Comparison of ENCODE assay signal across 34 cellular contexts in the genomic region with DNA sequence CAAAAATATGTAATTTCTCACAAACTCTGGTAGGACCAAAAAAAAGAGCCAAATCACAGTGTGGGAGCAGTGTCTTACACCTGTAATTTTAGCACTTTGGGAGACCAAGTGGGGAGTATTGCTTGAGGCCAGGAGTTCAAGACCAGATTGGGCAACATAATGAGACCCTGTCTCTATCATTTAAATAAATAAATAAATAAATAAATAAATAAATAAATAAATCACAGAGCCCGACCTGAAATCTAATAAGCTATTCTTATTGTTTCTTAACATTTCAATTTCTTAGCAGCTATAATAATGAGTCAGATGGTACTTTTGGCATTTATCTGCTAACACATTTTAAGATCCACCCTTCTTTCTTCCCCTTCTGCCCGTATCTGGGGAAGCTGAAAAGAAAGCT.
"Had no signal": no experiment of that assay in that cellular context is flagged by ENCODE, and none has a peak within 500 bp of the region (broad histone marks: within the 10 kb centered on the region; RNA-seq: fewer than 3 reads in every experiment).

No MANE protein-coding gene starts in this region.

- H3K27me3 ChIP-seq: adrenal gland, body of pancreas, brain microvascular endothelial cell, breast epithelium had no signal

- H3K27ac Mint-ChIP-seq: activated B cell treated with CpG ODN at 0.5 μM for 24 hours; activated CD4-positive, alpha-beta memory T cell treated with anti-CD3 and anti-CD28 coated beads for 36 hours; activated CD8-positive, alpha-beta T cell treated with anti-CD3 and anti-CD28 coated beads for 36 hours; activated naive CD4-positive, alpha-beta T cell treated with anti-CD3 and anti-CD28 coated beads for 36 hours; activated naive CD4-positive, alpha-beta T cell treated with anti-CD3 and anti-CD28 coated beads, Interleukin-2, amount 50 U/mL, for 72 hours; activated naive CD8-positive, alpha-beta T cell treated with anti-CD3 and anti-CD28 coated beads for 36 hours; activated T-cell treated with anti-CD3 and anti-CD28 coated beads, Interleukin-2, amount 50 U/mL, for 72 hours; activated T-helper 1 cell treated with anti-CD3 and anti-CD28 coated beads, Interleukin-12 subunit alpha, Interleukin-12 subunit beta, Interleukin-2, Interleukin-4 antibody, amounts not matched to agents 30 ng/mL and 10 ng/mL and 1 ng/mL, durations not matched to agents 14 hours and 24 hours and 36 hours; activated T-helper 17 cell treated with anti-CD3 and anti-CD28 coated beads, Interleukin-2, amount 50 U/mL, for 72 hours; T-helper 1 cell treated with Interleukin-12 subunit alpha and Interleukin-12 subunit beta and Interleukin-4 antibody, amounts not matched to agents 30 μg/mL and 1 μg/mL, for 36 hours; T-helper 2 cell treated with Interferon-gamma antibody and Interleukin-4, amounts not matched to agents 5 μg/mL and 100 μg/mL, for 36 hours had no signal

- DNase-seq: activated B cell treated with CpG ODN at 0.5 μM for 24 hours; activated CD4-positive, alpha-beta memory T cell treated with anti-CD3 and anti-CD28 coated beads for 36 hours; activated CD4-positive, alpha-beta T cell treated with anti-CD3 and anti-CD28 coated beads for 4 hours; activated CD4-positive, alpha-beta T cell treated with anti-CD3 and anti-CD28 coated beads, Interleukin-2, amount 50 U/mL, for 1 hour; activated CD4-positive, alpha-beta T cell treated with anti-CD3 and anti-CD28 coated beads, Interleukin-2, amount 50 U/mL, for 4 hours; activated CD4-positive, CD25-positive, alpha-beta regulatory T cell treated with anti-CD3 and anti-CD28 coated beads, Interleukin-2, amount 50 U/mL, for 72 hours; activated CD8-positive, alpha-beta memory T cell treated with anti-CD3 and anti-CD28 coated beads, Interleukin-2, amount 50 U/mL, for 4 hours; activated CD8-positive, alpha-beta T cell treated with anti-CD3 and anti-CD28 coated beads for 36 hours; activated effector memory CD4-positive, alpha-beta T cell treated with anti-CD3 and anti-CD28 coated beads, Interleukin-2, amount 50 U/mL, for 16 hours; activated gamma-delta T cell treated with Interleukin-2 at 50 U/mL for 16 hours; activated naive CD4-positive, alpha-beta T cell; activated naive CD4-positive, alpha-beta T cell treated with anti-CD3 and anti-CD28 coated beads for 36 hours; activated naive CD4-positive, alpha-beta T cell treated with anti-CD3 and anti-CD28 coated beads, Interleukin-2, amount 50 U/mL, for 16 hours; activated naive CD8-positive, alpha-beta T cell treated with anti-CD3 and anti-CD28 coated beads for 36 hours; activated T-cell treated with anti-CD3 and anti-CD28 coated beads for 4 hours; activated T-cell treated with anti-CD3 and anti-CD28 coated beads, Interleukin-2, amount 50 U/mL, for 1 hour; activated T-cell treated with anti-CD3 and anti-CD28 coated beads, Interleukin-2, amount 50 U/mL, for 4 hours; activated T-cell treated with anti-CD3 and anti-CD28 coated beads, Interleukin-2, amount 50 U/mL, for 72 hours; adrenal gland; amniotic stem cell; aorta; body of pancreas; brain microvascular endothelial cell; central memory CD4-positive, alpha-beta T cell; T-helper 1 cell; T-helper 2 cell; T-helper 9 cell had no signal

- H3K9me3 Mint-ChIP-seq: activated T-helper 1 cell treated with anti-CD3 and anti-CD28 coated beads, Interleukin-12 subunit alpha, Interleukin-12 subunit beta, Interleukin-2, Interleukin-4 antibody, amounts not matched to agents 30 ng/mL and 10 ng/mL and 1 ng/mL, durations not matched to agents 14 hours and 24 hours and 36 hours; T-helper 1 cell treated with Interleukin-12 subunit alpha and Interleukin-12 subunit beta and Interleukin-4 antibody, amounts not matched to agents 30 μg/mL and 1 μg/mL, for 36 hours had no signal

- H3K36me3 ChIP-seq: adrenal gland, brain microvascular endothelial cell, breast epithelium had no signal

- H3K27ac ChIP-seq: adrenal gland, body of pancreas, brain microvascular endothelial cell, breast epithelium, VCaP had no signal

- H3K27me3 Mint-ChIP-seq: activated B cell treated with CpG ODN at 0.5 μM for 24 hours; activated CD4-positive, alpha-beta memory T cell treated with anti-CD3 and anti-CD28 coated beads for 36 hours; activated CD8-positive, alpha-beta T cell treated with anti-CD3 and anti-CD28 coated beads for 36 hours; activated naive CD8-positive, alpha-beta T cell treated with anti-CD3 and anti-CD28 coated beads for 36 hours; activated T-helper 17 cell treated with anti-CD3 and anti-CD28 coated beads, Interleukin-2, amount 50 U/mL, for 72 hours had no signal

- H3K4me3 Mint-ChIP-seq: activated B cell treated with CpG ODN at 0.5 μM for 24 hours; activated CD4-positive, alpha-beta memory T cell treated with anti-CD3 and anti-CD28 coated beads for 36 hours; activated CD8-positive, alpha-beta T cell treated with anti-CD3 and anti-CD28 coated beads for 36 hours; activated naive CD4-positive, alpha-beta T cell treated with anti-CD3 and anti-CD28 coated beads for 36 hours; activated naive CD8-positive, alpha-beta T cell treated with anti-CD3 and anti-CD28 coated beads for 36 hours; activated T-cell treated with anti-CD3 and anti-CD28 coated beads, Interleukin-2, amount 50 U/mL, for 4 hours; activated T-cell treated with anti-CD3 and anti-CD28 coated beads, Interleukin-2, amount 50 U/mL, for 72 hours; activated T-helper 1 cell treated with anti-CD3 and anti-CD28 coated beads, Interleukin-12 subunit alpha, Interleukin-12 subunit beta, Interleukin-2, Interleukin-4 antibody, amounts not matched to agents 30 ng/mL and 10 ng/mL and 1 ng/mL, durations not matched to agents 14 hours and 24 hours and 36 hours; activated T-helper 17 cell treated with anti-CD3 and anti-CD28 coated beads, Interleukin-2, amount 50 U/mL, for 72 hours; T-helper 1 cell treated with Interleukin-12 subunit alpha and Interleukin-12 subunit beta and Interleukin-4 antibody, amounts not matched to agents 30 μg/mL and 1 μg/mL, for 36 hours; T-helper 2 cell treated with Interferon-gamma antibody and Interleukin-4, amounts not matched to agents 5 μg/mL and 100 μg/mL, for 36 hours had no signal

- H3K4me1 ChIP-seq: adrenal gland, body of pancreas, breast epithelium had no signal

- H3K36me3 Mint-ChIP-seq: activated CD4-positive, alpha-beta memory T cell treated with anti-CD3 and anti-CD28 coated beads for 36 hours; activated naive CD4-positive, alpha-beta T cell treated with anti-CD3 and anti-CD28 coated beads, Interleukin-2, amount 50 U/mL, for 72 hours; activated naive CD8-positive, alpha-beta T cell treated with anti-CD3 and anti-CD28 coated beads for 36 hours had no signal

- H3K4me1 Mint-ChIP-seq: activated B cell treated with CpG ODN at 0.5 μM for 24 hours; activated naive CD8-positive, alpha-beta T cell treated with anti-CD3 and anti-CD28 coated beads for 36 hours; activated T-helper 17 cell treated with anti-CD3 and anti-CD28 coated beads, Interleukin-2, amount 50 U/mL, for 72 hours had no signal

- H3K4me3 ChIP-seq: adrenal gland, body of pancreas, breast epithelium had no signal

- H3K9me3 ChIP-seq: adrenal gland, body of pancreas, breast epithelium had no signal
